In the genomic region with DNA sequence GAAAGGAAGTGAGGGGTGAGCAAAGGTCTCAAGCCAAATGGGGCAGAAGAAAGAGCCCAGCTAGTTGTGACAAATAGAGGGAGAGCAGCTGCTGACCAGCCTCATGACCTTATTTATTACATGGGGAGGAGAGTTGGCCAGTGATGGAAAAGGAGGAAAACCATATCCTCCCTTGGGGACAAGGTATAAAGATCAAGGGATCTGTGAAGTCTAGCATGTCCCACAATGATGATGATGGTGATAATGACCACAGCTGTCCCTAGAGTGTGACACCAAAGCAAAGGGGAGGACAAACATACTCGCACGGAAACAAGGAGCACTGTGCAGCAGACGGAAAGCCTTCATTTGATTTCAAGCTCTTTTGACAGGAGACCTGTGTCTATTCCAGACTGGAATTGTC, we compare ENCODE assay signal across 24 cellular contexts.
"Had no signal": no experiment of that assay in that cellular context is flagged by ENCODE, and none has a peak within 500 bp of the region (broad histone marks: within the 10 kb centered on the region; RNA-seq: fewer than 3 reads in every experiment).

No MANE protein-coding gene starts in this region.

- H3K27me3 Mint-ChIP-seq: activated B cell treated with CpG ODN at 0.5 μM for 24 hours had no signal

- ATAC-seq: activated CD8-positive, alpha-beta memory T cell treated with anti-CD3 and anti-CD28 coated beads, Interleukin-2, amount 10 ng/mL, durations not matched to agents 7 days and 5 days; T-cell had no signal

- H3K4me3 Mint-ChIP-seq: activated B cell treated with CpG ODN at 0.5 μM for 24 hours; activated CD4-positive, alpha-beta T cell treated with anti-CD3 and anti-CD28 coated beads, Interleukin-2, amount 10 ng/mL, durations not matched to agents 24 days and 14 days; activated CD8-positive, alpha-beta memory T cell treated with anti-CD3 and anti-CD28 coated beads, Interleukin-2, amount 10 ng/mL, durations not matched to agents 7 days and 5 days; activated naive CD4-positive, alpha-beta T cell treated with anti-CD3 and anti-CD28 coated beads, Interleukin-2, amount 50 U/mL, for 24 hours; activated T-cell treated with anti-CD3 and anti-CD28 coated beads, Interleukin-2, amount 50 U/mL, for 24 hours; activated T-helper 1 cell treated with anti-CD3 and anti-CD28 coated beads, Interleukin-12 subunit alpha, Interleukin-12 subunit beta, Interleukin-2, Interleukin-4 antibody, amounts not matched to agents 30 ng/mL and 10 ng/mL and 1 ng/mL, durations not matched to agents 14 hours and 24 hours and 36 hours; T-cell had no signal

- H3K36me3 Mint-ChIP-seq: activated naive CD4-positive, alpha-beta T cell treated with anti-CD3 and anti-CD28 coated beads, Interleukin-2, amount 50 U/mL, for 24 hours; T-cell had no signal

- H3K4me1 Mint-ChIP-seq: activated B cell treated with CpG ODN at 0.5 μM for 24 hours; activated CD4-positive, alpha-beta T cell treated with anti-CD3 and anti-CD28 coated beads, Interleukin-2, amount 10 ng/mL, durations not matched to agents 24 days and 14 days; activated naive CD4-positive, alpha-beta T cell treated with anti-CD3 and anti-CD28 coated beads, Interleukin-2, amount 50 U/mL, for 24 hours; T-cell had no signal

- H3K9me3 Mint-ChIP-seq: activated B cell treated with CpG ODN at 0.5 μM for 24 hours; activated CD4-positive, alpha-beta T cell treated with anti-CD3 and anti-CD28 coated beads, Interleukin-2, amount 10 ng/mL, durations not matched to agents 24 days and 14 days; activated naive CD4-positive, alpha-beta T cell treated with anti-CD3 and anti-CD28 coated beads, Interleukin-2, amount 50 U/mL, for 24 hours; activated T-cell treated with anti-CD3 and anti-CD28 coated beads, Interleukin-2, amount 50 U/mL, for 24 hours; activated T-helper 1 cell treated with anti-CD3 and anti-CD28 coated beads, Interleukin-12 subunit alpha, Interleukin-12 subunit beta, Interleukin-2, Interleukin-4 antibody, amounts not matched to agents 30 ng/mL and 10 ng/mL and 1 ng/mL, durations not matched to agents 14 hours and 24 hours and 36 hours; T-cell had no signal

- H3K27ac Mint-ChIP-seq: activated B cell treated with CpG ODN at 0.5 μM for 24 hours; activated CD4-positive, alpha-beta T cell treated with anti-CD3 and anti-CD28 coated beads, Interleukin-2, amount 10 ng/mL, durations not matched to agents 24 days and 14 days; activated CD8-positive, alpha-beta memory T cell treated with anti-CD3 and anti-CD28 coated beads, Interleukin-2, amount 10 ng/mL, durations not matched to agents 7 days and 5 days; activated naive CD4-positive, alpha-beta T cell treated with anti-CD3 and anti-CD28 coated beads, Interleukin-2, amount 50 U/mL, for 24 hours; activated T-cell treated with anti-CD3 and anti-CD28 coated beads, Interleukin-2, amount 50 U/mL, for 24 hours; activated T-helper 1 cell treated with anti-CD3 and anti-CD28 coated beads, Interleukin-12 subunit alpha, Interleukin-12 subunit beta, Interleukin-2, Interleukin-4 antibody, amounts not matched to agents 30 ng/mL and 10 ng/mL and 1 ng/mL, durations not matched to agents 14 hours and 24 hours and 36 hours; T-cell had no signal

- DNase-seq: activated B cell treated with CpG ODN at 0.5 μM for 24 hours; activated CD4-positive, alpha-beta T cell treated with anti-CD3 and anti-CD28 coated beads for 1 hour; activated CD4-positive, alpha-beta T cell treated with anti-CD3 and anti-CD28 coated beads, Interleukin-2, amount 10 ng/mL, durations not matched to agents 24 days and 14 days; activated CD4-positive, alpha-beta T cell treated with anti-CD3 and anti-CD28 coated beads, Interleukin-2, amount 50 U/mL, for 48 hours; activated CD8-positive, alpha-beta memory T cell treated with anti-CD3 and anti-CD28 coated beads, Interleukin-2, amount 10 ng/mL, durations not matched to agents 7 days and 5 days; activated effector memory CD4-positive, alpha-beta T cell treated with Interleukin-2 at 50 U/mL for 16 hours; activated naive CD4-positive, alpha-beta T cell; activated T-cell treated with anti-CD3 and anti-CD28 coated beads, Interleukin-2, amount 50 U/mL, for 24 hours; aorta; caudate nucleus; MG63; NCI-H1105 treated with DMSO at 0.1 percent for 48 hours; NCI-H1436 treated with DMSO at 0.1 percent for 48 hours; NCI-H187 treated with DMSO at 0.1 percent for 48 hours; NCI-H2081 treated with DMSO at 0.1 percent for 48 hours; NCI-H446; NCI-H524; NCI-H748 treated with DMSO at 0.1 percent for 48 hours; SIG-M5; T-cell; T-helper 2 cell; T1000 had no signal
